ENCODE assay signal across 17 cellular contexts in genomic region chr5:73892806-73893205, GRCh38.
DNase-seq lines count a peak whose midpoint lies in the region; ATAC-seq, FAIRE-seq and TF ChIP-seq lines count a peak whose summit lies in the region.
"Had no signal": no experiment of that assay in that cellular context is flagged by ENCODE, and none has a peak within 500 bp of the region (broad histone marks: within the 10 kb centered on the region; RNA-seq: fewer than 3 reads in every experiment).

No MANE protein-coding gene starts in this region.

- ATAC-seq in right lobe of liver: no peak
- ATAC-seq in T-cell (replicated peaks in 1 of 4): no peak
- ATAC-seq: A549; activated CD8-positive, alpha-beta memory T cell treated with anti-CD3 and anti-CD28 coated beads, Interleukin-2, amount 10 ng/mL, durations not matched to agents 7 days and 5 days; left colon; Panc1; stimulated activated naive CD8-positive, alpha-beta T cell treated with anti-CD3 and anti-CD28 coated beads, Interleukin-15, amount 100 ng/mL, for 72 hours had no signal

- peaks cover 1% of the 10 kb centered on the region for H3K9me3 Mint-ChIP-seq in astrocyte (ENCODE audit: unreplicated experiment)
- no peaks in the 10 kb centered on the region for H3K9me3 Mint-ChIP-seq in T-cell
- H3K9me3 Mint-ChIP-seq: stimulated activated naive CD8-positive, alpha-beta T cell treated with anti-CD3 and anti-CD28 coated beads, Interleukin-15, amount 100 ng/mL, for 72 hours had no signal

- H3K4me2 ChIP-seq in GM23248 (ENCODE audit: unreplicated experiment) (peak overlapping the region; percentile 39), astrocyte (ENCODE audit: low read length) (peak overlapping the region; percentile 29)
- H3K4me2 ChIP-seq: A549 had no signal

- H3K4me1 Mint-ChIP-seq in astrocyte (ENCODE audit: low read depth, unreplicated experiment): no peaks in the 10 kb centered on the region
- no peaks in the 10 kb centered on the region for H3K4me1 Mint-ChIP-seq in T-cell
- H3K4me1 Mint-ChIP-seq: stimulated activated naive CD8-positive, alpha-beta T cell treated with anti-CD3 and anti-CD28 coated beads, Interleukin-15, amount 100 ng/mL, for 72 hours had no signal

- 0% methylated on average over 1 of the region's 1 CpG for WGBS in GM23248 (ENCODE audit: low coverage in 1 of 2, low lambda C conversion rate in 2 of 2, missing lambda C conversion rate in 2 of 2), 2 experiments
- 80% methylated on average over 1 of the region's 1 CpG for WGBS in right lobe of liver (ENCODE audit: insufficient coverage, low coverage, low lambda C conversion rate, missing lambda C conversion rate)

- FAIRE-seq in astrocyte (lab: Jason Lieb, UNC): peak; percentile 55
- FAIRE-seq: A549 had no signal

- H3K9me3 ChIP-seq in GM23248 (ENCODE audit: low read depth) (no peaks in the 10 kb centered on the region), astrocyte (ENCODE audit: insufficient read depth, low read depth, low read length) (no peaks in the 10 kb centered on the region), right lobe of liver (no peaks in the 10 kb centered on the region)
- H3K9me3 ChIP-seq: A549 had no signal

- peaks cover 13% of the 10 kb centered on the region for H3K4me1 ChIP-seq in ACC112 (ENCODE audit: control insufficient read depth, insufficient read depth, low read length, unreplicated experiment)
- peaks cover 12% of the 10 kb centered on the region for H3K4me1 ChIP-seq in GM23248 (ENCODE audit: insufficient read depth)
- peaks cover 5% of the 10 kb centered on the region for H3K4me1 ChIP-seq in astrocyte (ENCODE audit: insufficient read depth, low read length)
- no peaks in the 10 kb centered on the region for H3K4me1 ChIP-seq in right lobe of liver
- H3K4me1 ChIP-seq: A549 had no signal

- H3K27me3 ChIP-seq in ACC112 (ENCODE audit: insufficient read depth, low read length) (no peaks in the 10 kb centered on the region), GM23248 (replicated peaks; ENCODE audit: insufficient read depth) (no peaks in the 10 kb centered on the region), astrocyte (ENCODE audit: insufficient read depth, low read length) (no peaks in the 10 kb centered on the region), right lobe of liver (no peaks in the 10 kb centered on the region)

- no peak for TF ChIP-seq POLR2A in right lobe of liver (IDR thresholded peaks at IDR 0.05)

- peak overlapping the region; percentile 45; the same call in 1 of the 2 replicates for H3K9ac ChIP-seq in GM23248
- H3K9ac ChIP-seq in astrocyte (ENCODE audit: low read length): peak overlapping the region; percentile 8

- no peaks in the 10 kb centered on the region for H3K9me2 ChIP-seq in GM23248 (ENCODE audit: insufficient read depth)

- CTCF ChIA-PET in T-cell (lab: Charles Lee): interaction anchor here in 1 of 2 donors (0.7 kb wide), 1 partner anchor 10 kb away, joined by 3 read pairs; no protein-coding TSS in a partner anchor

- no peak overlapping the region for H2AFZ ChIP-seq in ACC112 (ENCODE audit: low read length, unreplicated experiment)
- H2AFZ ChIP-seq in GM23248: no peak overlapping the region
- H2AFZ ChIP-seq in astrocyte (ENCODE audit: low read depth, low read length): no peak overlapping the region

- peaks cover 44% of the 10 kb centered on the region for H3K36me3 ChIP-seq in ACC112 (ENCODE audit: insufficient read depth, low read length)
- no peaks in the 10 kb centered on the region for H3K36me3 ChIP-seq in GM23248 (ENCODE audit: low read depth)
- H3K36me3 ChIP-seq in astrocyte (ENCODE audit: insufficient read depth, low read length): no peaks in the 10 kb centered on the region
- H3K36me3 ChIP-seq in right lobe of liver: peaks cover 0 to 4% (median 0%) of the 10 kb centered on the region in 4 donors

- POLR2A ChIA-PET in T-cell (lab: Charles Lee): no interaction called here

- no peak overlapping the region for H3K4me3 Mint-ChIP-seq in astrocyte (ENCODE audit: unreplicated experiment)
- no peak overlapping the region for H3K4me3 Mint-ChIP-seq in T-cell
- H3K4me3 Mint-ChIP-seq: activated CD8-positive, alpha-beta memory T cell treated with anti-CD3 and anti-CD28 coated beads, Interleukin-2, amount 10 ng/mL, durations not matched to agents 7 days and 5 days; stimulated activated naive CD8-positive, alpha-beta T cell treated with anti-CD3 and anti-CD28 coated beads, Interleukin-15, amount 100 ng/mL, for 72 hours had no signal

- peaks cover 14% of the 10 kb centered on the region for H3F3A ChIP-seq in GM23248 (ENCODE audit: insufficient read depth)

- H3K4me3 ChIP-seq in ACC112 (ENCODE audit: low read depth, low read length): no peak overlapping the region
- H3K4me3 ChIP-seq in GM23248: peak overlapping the region; percentile 12; the same call in 1 of the 2 replicates
- H3K4me3 ChIP-seq in astrocyte (ENCODE audit: insufficient read depth, low read depth, low read length): no peak overlapping the region
- no peak overlapping the region for H3K4me3 ChIP-seq in right lobe of liver
- H3K4me3 ChIP-seq: A549 had no signal

- H3K79me2 ChIP-seq in ACC112 (ENCODE audit: control insufficient read depth, insufficient read depth, low read length, unreplicated experiment): no peaks in the 10 kb centered on the region
- no peaks in the 10 kb centered on the region for H3K79me2 ChIP-seq in GM23248 (ENCODE audit: insufficient read depth)
- no peaks in the 10 kb centered on the region for H3K79me2 ChIP-seq in astrocyte (ENCODE audit: insufficient read depth, low read length)

- H3K27me3 Mint-ChIP-seq in astrocyte (ENCODE audit: low read depth, unreplicated experiment): peaks cover 4% of the 10 kb centered on the region
- peaks cover 31 to 36% of the 10 kb centered on the region in 2 donors for H3K27me3 Mint-ChIP-seq in T-cell

- in situ Hi-C loops in GM23248 (cut with MboI): no loop called here

- TF ChIP-seq CTCF in astrocyte (IDR thresholded peaks at IDR 0.05; ENCODE audit: insufficient read depth, low read depth, low read length) (no peak), right lobe of liver (IDR thresholded peaks at IDR 0.05) (no peak)

- H3K36me3 Mint-ChIP-seq in astrocyte (ENCODE audit: low read depth, unreplicated experiment) (peaks cover 6% of the 10 kb centered on the region), T-cell (no peaks in the 10 kb centered on the region)
- H3K36me3 Mint-ChIP-seq: activated CD8-positive, alpha-beta memory T cell treated with anti-CD3 and anti-CD28 coated beads, Interleukin-2, amount 10 ng/mL, durations not matched to agents 7 days and 5 days had no signal

- intact Hi-C loops in right lobe of liver (cut with DNase I): no loop called here

- H4K20me1 ChIP-seq in GM23248 (ENCODE audit: insufficient read depth): no peaks in the 10 kb centered on the region
- H4K20me1 ChIP-seq in astrocyte (ENCODE audit: insufficient read depth, low read length): no peaks in the 10 kb centered on the region

- H3K27ac Mint-ChIP-seq in astrocyte (ENCODE audit: unreplicated experiment) (no peak overlapping the region), T-cell (no peak overlapping the region)
- H3K27ac Mint-ChIP-seq: activated CD8-positive, alpha-beta memory T cell treated with anti-CD3 and anti-CD28 coated beads, Interleukin-2, amount 10 ng/mL, durations not matched to agents 7 days and 5 days; stimulated activated naive CD8-positive, alpha-beta T cell treated with anti-CD3 and anti-CD28 coated beads, Interleukin-15, amount 100 ng/mL, for 72 hours had no signal

- DNase-seq in GM23248 (peak; percentile 96), astrocyte (ENCODE audit: low read depth) (peak; percentile 94), fibroblast of the conjunctiva (ENCODE audit: low read depth) (peak; percentile 91), COLO668 (lab: John Stamatoyannopoulos, UW; ENCODE audit: unreplicated experiment) (no peak), right lobe of liver (no peak), T-cell (no peak), dermis blood vessel endothelial cell (no peak)
- DNase-seq: activated CD4-positive, CD25-positive, alpha-beta regulatory T cell; activated CD8-positive, alpha-beta memory T cell treated with anti-CD3 and anti-CD28 coated beads, Interleukin-2, amount 10 ng/mL, durations not matched to agents 7 days and 5 days; activated naive CD4-positive, alpha-beta T cell treated with anti-CD3 and anti-CD28 coated beads, Interleukin-2, amount 50 U/mL, for 16 hours; hypothalamus; left colon; NCI-H2107; stimulated activated naive CD8-positive, alpha-beta T cell treated with anti-CD3 and anti-CD28 coated beads, Interleukin-15, amount 100 ng/mL, for 72 hours had no signal

- peak overlapping the region; percentile 80 for H3K27ac ChIP-seq in ACC112 (ENCODE audit: low read depth, low read length)
- peak overlapping the region; percentile 87 for H3K27ac ChIP-seq in GM23248
- peak overlapping the region; percentile 43 for H3K27ac ChIP-seq in astrocyte (ENCODE audit: low read depth, low read length)
- no peak overlapping the region for H3K27ac ChIP-seq in right lobe of liver
- H3K27ac ChIP-seq: A549 had no signal

Comparison
In these comparisons a context has a peak if more than half of its experiments do, and no peak if none do; other contexts are left out.
1. H3K27ac ChIP-seq: peak in ACC112 (single experiment), GM23248 (single experiment) and astrocyte (single experiment); none in right lobe of liver (0 of 3).
2. DNase-seq: peak in GM23248 (single experiment), astrocyte (single experiment) and fibroblast of the conjunctiva (single experiment); none in COLO668 (single experiment), right lobe of liver (0 of 3), T-cell (0 of 34) and dermis blood vessel endothelial cell (single experiment).